1 cellular context compared by ENCODE assay signal in the genomic region with DNA sequence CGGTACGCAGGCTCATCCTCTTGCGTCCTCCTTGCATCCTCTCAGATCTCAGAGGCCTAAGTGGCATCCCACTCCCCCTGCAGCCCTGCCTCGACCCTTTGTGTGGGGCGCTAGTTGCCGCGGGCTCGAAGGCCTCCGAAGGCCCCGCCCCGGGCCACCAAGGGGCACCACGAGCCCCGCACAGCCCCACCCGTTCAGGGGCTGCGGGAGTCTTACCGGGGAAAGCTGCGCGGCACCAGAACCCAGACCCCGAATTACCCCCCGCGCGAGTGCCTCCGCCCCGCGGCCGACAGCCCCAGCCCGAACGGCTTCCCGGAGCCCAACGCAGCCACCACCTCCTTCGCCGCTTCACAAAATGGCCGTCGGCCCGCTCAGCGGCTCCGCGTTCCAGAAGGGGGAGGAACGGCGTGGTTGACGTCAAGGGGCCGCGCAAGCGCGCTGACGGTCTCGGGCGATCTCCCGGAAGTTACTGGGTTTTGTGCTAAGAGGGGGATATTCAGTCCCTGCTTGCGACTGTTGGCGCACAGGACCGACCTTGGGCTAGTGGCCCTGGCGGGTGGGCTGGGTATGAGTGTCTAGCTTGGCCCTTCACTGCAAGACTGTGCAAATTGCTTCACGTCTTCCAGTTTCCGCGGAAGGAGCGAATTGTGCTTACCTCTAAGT.
TF ChIP-seq lines count a peak whose summit lies in the region.

A gene (minus strand): TSS at position 357 of the 663 bp plus-strand sequence. CDS start 31,977 bp downstream, outside the sequence.
A gene with protein sequence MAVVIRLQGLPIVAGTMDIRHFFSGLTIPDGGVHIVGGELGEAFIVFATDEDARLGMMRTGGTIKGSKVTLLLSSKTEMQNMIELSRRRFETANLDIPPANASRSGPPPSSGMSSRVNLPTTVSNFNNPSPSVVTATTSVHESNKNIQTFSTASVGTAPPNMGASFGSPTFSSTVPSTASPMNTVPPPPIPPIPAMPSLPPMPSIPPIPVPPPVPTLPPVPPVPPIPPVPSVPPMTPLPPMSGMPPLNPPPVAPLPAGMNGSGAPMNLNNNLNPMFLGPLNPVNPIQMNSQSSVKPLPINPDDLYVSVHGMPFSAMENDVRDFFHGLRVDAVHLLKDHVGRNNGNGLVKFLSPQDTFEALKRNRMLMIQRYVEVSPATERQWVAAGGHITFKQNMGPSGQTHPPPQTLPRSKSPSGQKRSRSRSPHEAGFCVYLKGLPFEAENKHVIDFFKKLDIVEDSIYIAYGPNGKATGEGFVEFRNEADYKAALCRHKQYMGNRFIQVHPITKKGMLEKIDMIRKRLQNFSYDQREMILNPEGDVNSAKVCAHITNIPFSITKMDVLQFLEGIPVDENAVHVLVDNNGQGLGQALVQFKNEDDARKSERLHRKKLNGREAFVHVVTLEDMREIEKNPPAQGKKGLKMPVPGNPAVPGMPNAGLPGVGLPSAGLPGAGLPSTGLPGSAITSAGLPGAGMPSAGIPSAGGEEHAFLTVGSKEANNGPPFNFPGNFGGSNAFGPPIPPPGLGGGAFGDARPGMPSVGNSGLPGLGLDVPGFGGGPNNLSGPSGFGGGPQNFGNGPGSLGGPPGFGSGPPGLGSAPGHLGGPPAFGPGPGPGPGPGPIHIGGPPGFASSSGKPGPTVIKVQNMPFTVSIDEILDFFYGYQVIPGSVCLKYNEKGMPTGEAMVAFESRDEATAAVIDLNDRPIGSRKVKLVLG (minus strand): TSS at position 357 of the 663 bp plus-strand sequence. CDS start 9,578 bp downstream, outside the sequence.

TF ChIP-seq in K562, 482 proteins besides CTCF, POLR2A, EP300 and RAD21 (continued from another document and continues in another):
- TF ChIP-seq, protein P1, sequence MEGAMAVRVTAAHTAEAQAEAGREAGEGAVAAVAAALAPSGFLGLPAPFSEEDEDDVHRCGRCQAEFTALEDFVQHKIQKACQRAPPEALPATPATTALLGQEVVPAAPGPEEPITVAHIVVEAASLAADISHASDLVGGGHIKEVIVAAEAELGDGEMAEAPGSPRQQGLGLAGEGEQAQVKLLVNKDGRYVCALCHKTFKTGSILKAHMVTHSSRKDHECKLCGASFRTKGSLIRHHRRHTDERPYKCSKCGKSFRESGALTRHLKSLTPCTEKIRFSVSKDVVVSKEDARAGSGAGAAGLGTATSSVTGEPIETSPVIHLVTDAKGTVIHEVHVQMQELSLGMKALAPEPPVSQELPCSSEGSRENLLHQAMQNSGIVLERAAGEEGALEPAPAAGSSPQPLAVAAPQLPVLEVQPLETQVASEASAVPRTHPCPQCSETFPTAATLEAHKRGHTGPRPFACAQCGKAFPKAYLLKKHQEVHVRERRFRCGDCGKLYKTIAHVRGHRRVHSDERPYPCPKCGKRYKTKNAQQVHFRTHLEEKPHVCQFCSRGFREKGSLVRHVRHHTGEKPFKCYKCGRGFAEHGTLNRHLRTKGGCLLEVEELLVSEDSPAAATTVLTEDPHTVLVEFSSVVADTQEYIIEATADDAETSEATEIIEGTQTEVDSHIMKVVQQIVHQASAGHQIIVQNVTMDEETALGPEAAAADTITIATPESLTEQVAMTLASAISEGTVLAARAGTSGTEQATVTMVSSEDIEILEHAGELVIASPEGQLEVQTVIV (CRISPR knock-in tag; IDR thresholded peaks at IDR 0.05; ENCODE audit: borderline replicate concordance), result no peak
- no peak for TF ChIP-seq MCM5 (IDR thresholded peaks at IDR 0.05; ENCODE audit: low read depth)
- TF ChIP-seq U2AF2 (optimal IDR thresholded peaks at IDR 0.05; ENCODE audit: low read depth, low read length), result no peak
- no peak for TF ChIP-seq YBX1 (IDR thresholded peaks at IDR 0.05)
- 0 out of 2 replicates have a peak, but pooled peaks have one; percentile 6 for TF ChIP-seq ZNF134 (CRISPR knock-in tag; conservative IDR thresholded peaks at IDR 0.05)
- TF ChIP-seq, protein P2, sequence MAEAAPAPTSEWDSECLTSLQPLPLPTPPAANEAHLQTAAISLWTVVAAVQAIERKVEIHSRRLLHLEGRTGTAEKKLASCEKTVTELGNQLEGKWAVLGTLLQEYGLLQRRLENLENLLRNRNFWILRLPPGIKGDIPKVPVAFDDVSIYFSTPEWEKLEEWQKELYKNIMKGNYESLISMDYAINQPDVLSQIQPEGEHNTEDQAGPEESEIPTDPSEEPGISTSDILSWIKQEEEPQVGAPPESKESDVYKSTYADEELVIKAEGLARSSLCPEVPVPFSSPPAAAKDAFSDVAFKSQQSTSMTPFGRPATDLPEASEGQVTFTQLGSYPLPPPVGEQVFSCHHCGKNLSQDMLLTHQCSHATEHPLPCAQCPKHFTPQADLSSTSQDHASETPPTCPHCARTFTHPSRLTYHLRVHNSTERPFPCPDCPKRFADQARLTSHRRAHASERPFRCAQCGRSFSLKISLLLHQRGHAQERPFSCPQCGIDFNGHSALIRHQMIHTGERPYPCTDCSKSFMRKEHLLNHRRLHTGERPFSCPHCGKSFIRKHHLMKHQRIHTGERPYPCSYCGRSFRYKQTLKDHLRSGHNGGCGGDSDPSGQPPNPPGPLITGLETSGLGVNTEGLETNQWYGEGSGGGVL (CRISPR knock-in tag; IDR thresholded peaks at IDR 0.05), result no peak
- no peak for TF ChIP-seq ZNF175 (CRISPR knock-in tag; IDR thresholded peaks at IDR 0.05; ENCODE audit: low read depth)
- TF ChIP-seq PHB (CRISPR knock-in tag; IDR thresholded peaks at IDR 0.05), result no peak; the same call in 1 of the 2 replicates
- TF ChIP-seq KDM2B (CRISPR knock-in tag; IDR thresholded peaks at IDR 0.05), result 0 out of 2 replicates have a peak, but pooled peaks have one; percentile 5
- TF ChIP-seq ZNF282 (CRISPR knock-in tag; IDR thresholded peaks at IDR 0.05), result no peak
- TF ChIP-seq THRAP3 (IDR thresholded peaks at IDR 0.05; ENCODE audit: borderline replicate concordance), result no peak
- no peak for TF ChIP-seq NFYB (IDR thresholded peaks at IDR 0.05; ENCODE audit: extremely low read depth, insufficient read length)
- no peak for TF ChIP-seq SRSF1 (IDR thresholded peaks at IDR 0.05; ENCODE audit: low read depth, low read length)
- TF ChIP-seq PPARD (CRISPR knock-in tag; IDR thresholded peaks at IDR 0.05), result no peak
- TF ChIP-seq BRD9 (IDR thresholded peaks at IDR 0.05; ENCODE audit: low read depth, partially characterized antibody), result no peak
- no peak for TF ChIP-seq ESRRB (CRISPR knock-in tag; IDR thresholded peaks at IDR 0.05; ENCODE audit: borderline replicate concordance)
- TF ChIP-seq ZFP1 (CRISPR knock-in tag; IDR thresholded peaks at IDR 0.05), result no peak
- TF ChIP-seq, protein P3, sequence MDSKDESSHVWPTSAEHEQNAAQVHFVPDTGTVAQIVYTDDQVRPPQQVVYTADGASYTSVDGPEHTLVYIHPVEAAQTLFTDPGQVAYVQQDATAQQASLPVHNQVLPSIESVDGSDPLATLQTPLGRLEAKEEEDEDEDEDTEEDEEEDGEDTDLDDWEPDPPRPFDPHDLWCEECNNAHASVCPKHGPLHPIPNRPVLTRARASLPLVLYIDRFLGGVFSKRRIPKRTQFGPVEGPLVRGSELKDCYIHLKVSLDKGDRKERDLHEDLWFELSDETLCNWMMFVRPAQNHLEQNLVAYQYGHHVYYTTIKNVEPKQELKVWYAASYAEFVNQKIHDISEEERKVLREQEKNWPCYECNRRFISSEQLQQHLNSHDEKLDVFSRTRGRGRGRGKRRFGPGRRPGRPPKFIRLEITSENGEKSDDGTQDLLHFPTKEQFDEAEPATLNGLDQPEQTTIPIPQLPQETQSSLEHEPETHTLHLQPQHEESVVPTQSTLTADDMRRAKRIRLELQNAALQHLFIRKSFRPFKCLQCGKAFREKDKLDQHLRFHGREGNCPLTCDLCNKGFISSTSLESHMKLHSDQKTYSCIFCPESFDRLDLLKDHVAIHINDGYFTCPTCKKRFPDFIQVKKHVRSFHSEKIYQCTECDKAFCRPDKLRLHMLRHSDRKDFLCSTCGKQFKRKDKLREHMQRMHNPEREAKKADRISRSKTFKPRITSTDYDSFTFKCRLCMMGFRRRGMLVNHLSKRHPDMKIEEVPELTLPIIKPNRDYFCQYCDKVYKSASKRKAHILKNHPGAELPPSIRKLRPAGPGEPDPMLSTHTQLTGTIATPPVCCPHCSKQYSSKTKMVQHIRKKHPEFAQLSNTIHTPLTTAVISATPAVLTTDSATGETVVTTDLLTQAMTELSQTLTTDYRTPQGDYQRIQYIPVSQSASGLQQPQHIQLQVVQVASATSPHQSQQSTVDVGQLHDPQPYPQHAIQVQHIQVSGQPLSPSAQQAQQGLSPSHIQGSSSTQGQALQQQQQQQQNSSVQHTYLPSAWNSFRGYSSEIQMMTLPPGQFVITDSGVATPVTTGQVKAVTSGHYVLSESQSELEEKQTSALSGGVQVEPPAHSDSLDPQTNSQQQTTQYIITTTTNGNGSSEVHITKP (IDR thresholded peaks at IDR 0.05; ENCODE audit: partially characterized antibody), result peak; percentile 99
- 0 out of 2 replicates have a peak, but pooled peaks have one; percentile 10 for TF ChIP-seq MXI1 (IDR thresholded peaks at IDR 0.05; ENCODE audit: low read depth, low read length)
- TF ChIP-seq XRCC3 (IDR thresholded peaks at IDR 0.05), result no peak
- TF ChIP-seq ZNF778 (CRISPR knock-in tag; IDR thresholded peaks at IDR 0.05), result no peak
- no peak for TF ChIP-seq ARHGAP35 (IDR thresholded peaks at IDR 0.05; ENCODE audit: partially characterized antibody)
- TF ChIP-seq NEUROD1 (IDR thresholded peaks at IDR 0.05; ENCODE audit: borderline replicate concordance, low read depth, low read length, partially characterized antibody), result no peak
- 0 out of 2 replicates have a peak, but pooled peaks have one; percentile 75 for TF ChIP-seq HDAC8 (tag; IDR thresholded peaks at IDR 0.05)
- TF ChIP-seq HNRNPH1 (optimal IDR thresholded peaks at IDR 0.05; ENCODE audit: low read depth, low read length), result no peak
- 0 out of 2 replicates have a peak, but pooled peaks have one; percentile 53 for TF ChIP-seq ZNF197 (CRISPR knock-in tag; IDR thresholded peaks at IDR 0.05; ENCODE audit: low read depth)
- TF ChIP-seq, protein P4, sequence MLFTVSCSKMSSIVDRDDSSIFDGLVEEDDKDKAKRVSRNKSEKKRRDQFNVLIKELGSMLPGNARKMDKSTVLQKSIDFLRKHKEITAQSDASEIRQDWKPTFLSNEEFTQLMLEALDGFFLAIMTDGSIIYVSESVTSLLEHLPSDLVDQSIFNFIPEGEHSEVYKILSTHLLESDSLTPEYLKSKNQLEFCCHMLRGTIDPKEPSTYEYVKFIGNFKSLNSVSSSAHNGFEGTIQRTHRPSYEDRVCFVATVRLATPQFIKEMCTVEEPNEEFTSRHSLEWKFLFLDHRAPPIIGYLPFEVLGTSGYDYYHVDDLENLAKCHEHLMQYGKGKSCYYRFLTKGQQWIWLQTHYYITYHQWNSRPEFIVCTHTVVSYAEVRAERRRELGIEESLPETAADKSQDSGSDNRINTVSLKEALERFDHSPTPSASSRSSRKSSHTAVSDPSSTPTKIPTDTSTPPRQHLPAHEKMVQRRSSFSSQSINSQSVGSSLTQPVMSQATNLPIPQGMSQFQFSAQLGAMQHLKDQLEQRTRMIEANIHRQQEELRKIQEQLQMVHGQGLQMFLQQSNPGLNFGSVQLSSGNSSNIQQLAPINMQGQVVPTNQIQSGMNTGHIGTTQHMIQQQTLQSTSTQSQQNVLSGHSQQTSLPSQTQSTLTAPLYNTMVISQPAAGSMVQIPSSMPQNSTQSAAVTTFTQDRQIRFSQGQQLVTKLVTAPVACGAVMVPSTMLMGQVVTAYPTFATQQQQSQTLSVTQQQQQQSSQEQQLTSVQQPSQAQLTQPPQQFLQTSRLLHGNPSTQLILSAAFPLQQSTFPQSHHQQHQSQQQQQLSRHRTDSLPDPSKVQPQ (CRISPR knock-in tag; IDR thresholded peaks at IDR 0.05; ENCODE audit: borderline replicate concordance), result no peak
- TF ChIP-seq ZNF780A (CRISPR knock-in tag; IDR thresholded peaks at IDR 0.05), result no peak
- TF ChIP-seq EGR1 (conservative IDR thresholded peaks at IDR 0.05), result no peak
- no peak for TF ChIP-seq PURB (CRISPR knock-in tag; IDR thresholded peaks at IDR 0.05; ENCODE audit: low read depth)
- no peak for TF ChIP-seq ZNF253 (CRISPR knock-in tag; conservative IDR thresholded peaks at IDR 0.05)
- TF ChIP-seq RFX1 (IDR thresholded peaks at IDR 0.05), result no peak
- no peak for TF ChIP-seq ZKSCAN8 (CRISPR knock-in tag; IDR thresholded peaks at IDR 0.05)
- peak; percentile 85 for TF ChIP-seq PML (IDR thresholded peaks at IDR 0.05; ENCODE audit: low read length)
- TF ChIP-seq ZNF140 (CRISPR knock-in tag; IDR thresholded peaks at IDR 0.05), result no peak
- no peak; the same call in none of the 2 replicates for TF ChIP-seq ZBTB17 (CRISPR knock-in tag; IDR thresholded peaks at IDR 0.05)
- TF ChIP-seq TOE1 (IDR thresholded peaks at IDR 0.05; ENCODE audit: borderline replicate concordance), result peak; percentile 58
- TF ChIP-seq TOE1 (CRISPR knock-in tag; IDR thresholded peaks at IDR 0.05; ENCODE audit: borderline replicate concordance, low read depth), result no peak
- TF ChIP-seq TCFL5 (CRISPR knock-in tag; conservative IDR thresholded peaks at IDR 0.05), result no peak
- no peak for TF ChIP-seq WHSC1 (IDR thresholded peaks at IDR 0.05; ENCODE audit: low read length)
- TF ChIP-seq RFX7 (CRISPR knock-in tag; IDR thresholded peaks at IDR 0.05), result no peak
- no peak; a peak in 1 of 4 replicates for TF ChIP-seq KDM4B (IDR thresholded peaks at IDR 0.05; ENCODE audit: borderline replicate concordance in 2 of 2, low read depth in 1 of 2)
- TF ChIP-seq, protein P5, sequence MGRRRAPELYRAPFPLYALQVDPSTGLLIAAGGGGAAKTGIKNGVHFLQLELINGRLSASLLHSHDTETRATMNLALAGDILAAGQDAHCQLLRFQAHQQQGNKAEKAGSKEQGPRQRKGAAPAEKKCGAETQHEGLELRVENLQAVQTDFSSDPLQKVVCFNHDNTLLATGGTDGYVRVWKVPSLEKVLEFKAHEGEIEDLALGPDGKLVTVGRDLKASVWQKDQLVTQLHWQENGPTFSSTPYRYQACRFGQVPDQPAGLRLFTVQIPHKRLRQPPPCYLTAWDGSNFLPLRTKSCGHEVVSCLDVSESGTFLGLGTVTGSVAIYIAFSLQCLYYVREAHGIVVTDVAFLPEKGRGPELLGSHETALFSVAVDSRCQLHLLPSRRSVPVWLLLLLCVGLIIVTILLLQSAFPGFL (CRISPR knock-in tag; IDR thresholded peaks at IDR 0.05), result no peak
- peak; percentile 15; the same call in 1 of the 2 replicates for TF ChIP-seq STAG1 (CRISPR knock-in tag; IDR thresholded peaks at IDR 0.05; ENCODE audit: borderline replicate concordance)
- TF ChIP-seq CXXC5 (CRISPR knock-in tag; IDR thresholded peaks at IDR 0.05), result peak; percentile 95
- TF ChIP-seq, protein P6, sequence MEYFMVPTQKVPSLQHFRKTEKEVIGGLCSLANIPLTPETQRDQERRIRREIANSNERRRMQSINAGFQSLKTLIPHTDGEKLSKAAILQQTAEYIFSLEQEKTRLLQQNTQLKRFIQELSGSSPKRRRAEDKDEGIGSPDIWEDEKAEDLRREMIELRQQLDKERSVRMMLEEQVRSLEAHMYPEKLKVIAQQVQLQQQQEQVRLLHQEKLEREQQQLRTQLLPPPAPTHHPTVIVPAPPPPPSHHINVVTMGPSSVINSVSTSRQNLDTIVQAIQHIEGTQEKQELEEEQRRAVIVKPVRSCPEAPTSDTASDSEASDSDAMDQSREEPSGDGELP (CRISPR knock-in tag; IDR thresholded peaks at IDR 0.05; ENCODE audit: borderline replicate concordance), result peak; percentile 68; the same call in 1 of the 2 replicates
- TF ChIP-seq HNRNPLL (IDR thresholded peaks at IDR 0.05; ENCODE audit: low read depth, low read length, poor library complexity, severe bottlenecking), result peak; percentile 66
- 0 out of 4 replicates have a peak, but pooled peaks of 1 of the 2 experiments have one; percentile 14 for TF ChIP-seq TBL1XR1 (IDR thresholded peaks at IDR 0.05; ENCODE audit: low read length in 2 of 2)
- no peak for TF ChIP-seq ZNF146 (CRISPR knock-in tag; IDR thresholded peaks at IDR 0.05; ENCODE audit: unreplicated experiment)
- TF ChIP-seq MEF2D (tag; conservative IDR thresholded peaks at IDR 0.05; ENCODE audit: low read depth), result no peak
- no peak for TF ChIP-seq ZNF584 (CRISPR knock-in tag; IDR thresholded peaks at IDR 0.05; ENCODE audit: low read depth)
- peak; percentile 78 for TF ChIP-seq TAF7 (tag; IDR thresholded peaks at IDR 0.05)
- TF ChIP-seq ZNF76 (CRISPR knock-in tag; IDR thresholded peaks at IDR 0.05; ENCODE audit: borderline replicate concordance), result no peak
